Comparison of ENCODE assay signal across 2 cellular contexts in genomic region chr1:86016076-86016746, GRCh38.
TF ChIP-seq lines count a peak whose summit lies in the region.

No MANE protein-coding gene starts in this region.

TF ChIP-seq in GM12878, 131 proteins besides CTCF, POLR2A, EP300 and RAD21 (continues in another document):
- TF ChIP-seq BCL3 (IDR thresholded peaks at IDR 0.05; ENCODE audit: borderline replicate concordance, insufficient read depth, low read depth, low read length, poor library complexity, severe bottlenecking) (no peak), PAX5 (IDR thresholded peaks at IDR 0.05; ENCODE audit: borderline replicate concordance, low read depth, low read length) (peak; percentile 73; the same call in 1 of the 2 replicates), TCF3 (IDR thresholded peaks at IDR 0.05; ENCODE audit: borderline replicate concordance, insufficient read depth, low read depth, low read length) (no peak), IKZF2 (IDR thresholded peaks at IDR 0.05) (no peak), ATF2 (IDR thresholded peaks at IDR 0.05; ENCODE audit: low read length) (peak; percentile 59; the same call in 1 of the 2 replicates), SIX5 (IDR thresholded peaks at IDR 0.05; ENCODE audit: low read depth, low read length, severe bottlenecking) (no peak), ZNF207 (IDR thresholded peaks at IDR 0.05; ENCODE audit: borderline replicate concordance) (no peak), USF1 (IDR thresholded peaks at IDR 0.05; ENCODE audit: borderline replicate concordance, extremely low read length, insufficient read depth, low read depth, low read length) (no peak), HCFC1 (IDR thresholded peaks at IDR 0.05; ENCODE audit: low read length) (no peak), EED (IDR thresholded peaks at IDR 0.05; ENCODE audit: low read depth) (0 out of 2 replicates have a peak, but pooled peaks have one; percentile 33), RCOR1 (conservative IDR thresholded peaks at IDR 0.05; ENCODE audit: low read depth, low read length) (no peak), POLR2AphosphoS2 (IDR thresholded peaks at IDR 0.05; ENCODE audit: low read depth, low read length) (no peak), ATF3 (IDR thresholded peaks at IDR 0.05; ENCODE audit: borderline replicate concordance, extremely low read depth, low read depth, low read length) (no peak), MYB (IDR thresholded peaks at IDR 0.05; ENCODE audit: borderline replicate concordance, low read depth, low read length) (no peak), MXI1 (IDR thresholded peaks at IDR 0.05; ENCODE audit: low read depth, low read length) (no peak), NFIC (IDR thresholded peaks at IDR 0.05; ENCODE audit: low read depth, low read length) (peak; percentile 73), FOXM1 (IDR thresholded peaks at IDR 0.05; ENCODE audit: low read depth, low read length) (peak; percentile 42; the same call in 1 of the 2 replicates), SRF (IDR thresholded peaks at IDR 0.05; ENCODE audit: low read depth in 2 of 2, low read length in 2 of 2) (no peak), BMI1 (IDR thresholded peaks at IDR 0.05; ENCODE audit: borderline replicate concordance) (no peak), CBX3 (IDR thresholded peaks at IDR 0.05; ENCODE audit: borderline replicate concordance, low read depth) (no peak), ZBED1 (IDR thresholded peaks at IDR 0.05; ENCODE audit: borderline replicate concordance) (peak; percentile 28; the same call in 1 of the 2 replicates), IKZF1 (conservative IDR thresholded peaks at IDR 0.05) (no peak), JUNB (IDR thresholded peaks at IDR 0.05) (peak; percentile 92), FOXK2 (IDR thresholded peaks at IDR 0.05) (no peak), FOS (IDR thresholded peaks at IDR 0.05; ENCODE audit: borderline replicate concordance, extremely low read depth, insufficient read length) (no peak), SMAD1 (IDR thresholded peaks at IDR 0.05; ENCODE audit: low read depth, partially characterized antibody) (no peak), ZNF592 (IDR thresholded peaks at IDR 0.05) (no peak)

TF ChIP-seq in GM23338, 12 proteins besides CTCF, POLR2A, EP300 and RAD21 (continued from another document):
- TF ChIP-seq ZNF462 (CRISPR knock-in tag; IDR thresholded peaks at IDR 0.05) (no peak), NANOG (IDR thresholded peaks at IDR 0.05; ENCODE audit: borderline replicate concordance) (no peak), EZH2phosphoT487 (IDR thresholded peaks at IDR 0.05; ENCODE audit: unreplicated experiment) (no peak), CREB1 (CRISPR knock-in tag; IDR thresholded peaks at IDR 0.05; ENCODE audit: low read depth) (no peak), ZNF114 (CRISPR knock-in tag; IDR thresholded peaks at IDR 0.05) (no peak), EZH2 (IDR thresholded peaks at IDR 0.05; ENCODE audit: low read depth, unreplicated experiment) (no peak), ZNF331 (CRISPR knock-in tag; IDR thresholded peaks at IDR 0.05; ENCODE audit: low read depth) (no peak), ETS1 (IDR thresholded peaks at IDR 0.05) (no peak), POLR2AphosphoS5 (IDR thresholded peaks at IDR 0.05; ENCODE audit: low read depth) (no peak), REST (IDR thresholded peaks at IDR 0.05; ENCODE audit: unreplicated experiment) (no peak)
